In the genomic region with DNA sequence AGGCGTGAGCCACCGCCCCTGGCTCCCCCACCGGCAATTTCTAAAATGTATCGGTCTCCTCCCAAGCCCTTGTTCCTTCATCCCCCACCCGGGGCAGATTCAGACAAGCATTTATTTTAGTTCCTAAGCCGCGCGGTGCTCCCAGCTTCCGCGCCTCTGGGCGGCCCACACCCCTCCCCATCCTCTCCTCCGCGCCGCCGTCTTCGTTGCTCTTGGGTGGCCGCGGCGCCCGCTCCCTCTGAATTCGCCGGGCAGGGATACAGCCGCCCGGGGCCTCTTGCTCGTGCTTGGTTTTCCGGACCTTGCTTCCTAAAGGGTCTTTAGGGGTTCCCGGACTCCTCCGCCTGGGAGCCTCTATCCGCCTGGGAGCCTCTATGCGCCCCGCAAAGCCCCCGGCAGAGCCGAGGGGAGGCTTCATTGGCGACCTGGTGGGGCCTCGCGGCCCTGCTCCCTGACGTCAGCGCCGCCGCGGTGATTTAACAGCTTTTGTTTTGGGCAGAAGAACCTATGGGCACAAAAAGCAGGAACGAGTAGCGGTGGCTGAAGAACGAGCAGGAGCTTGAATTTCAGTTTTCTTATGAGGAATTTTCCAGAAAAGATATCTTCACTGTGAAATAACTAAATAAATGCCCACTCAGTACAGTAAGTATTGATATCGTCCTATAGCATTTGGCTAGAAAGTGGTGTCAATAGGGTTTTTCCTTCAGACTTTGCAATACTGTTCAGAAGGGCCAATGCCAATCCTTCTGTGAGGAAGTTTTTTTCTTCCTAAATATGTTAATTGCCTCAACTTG, we compare ENCODE assay signal across 8 cellular contexts.
A peak's percentile ranks its signal among the peaks of the same experiment; 100 is the strongest.
DNase-seq lines count a peak whose midpoint lies in the region; ATAC-seq, FAIRE-seq and TF ChIP-seq lines count a peak whose summit lies in the region.

No MANE protein-coding gene starts in this region.

- no peak for TF ChIP-seq EP300 in Ishikawa (IDR thresholded peaks at IDR 0.05; ENCODE audit: borderline replicate concordance)

- peaks cover 20% of the 10 kb centered on the region for H3K4me1 Mint-ChIP-seq in nephron

- no peaks in the 10 kb centered on the region for H3K27me3 Mint-ChIP-seq in nephron (ENCODE audit: low read depth)

- peaks cover 5% of the 10 kb centered on the region for H3K36me3 Mint-ChIP-seq in nephron (ENCODE audit: low read depth)

- H3K27ac Mint-ChIP-seq in nephron: peak overlapping the region; percentile 86 to 98 (median 88)

- ATAC-seq in GM21619 (IDR thresholded peaks at IDR 0.05; ENCODE audit: unreplicated experiment): peak; percentile 69
- peak; percentile 80 for ATAC-seq in stimulated activated naive CD8-positive, alpha-beta T cell treated with anti-CD3 and anti-CD28 coated beads, Interleukin-15, Interleukin-2, amounts not matched to agents 100 U/mL and 50 U/mL, for 24 hours

- no peak for FAIRE-seq in RCC 7860 (lab: Jason Lieb, UNC)

- no peak for TF ChIP-seq RAD21 in Ishikawa (IDR thresholded peaks at IDR 0.05; ENCODE audit: low read depth)

- H3K4me3 Mint-ChIP-seq in nephron: peak overlapping the region; percentile 80 to 99 (median 87)

- peak; percentile 85 for DNase-seq in DMS53 treated with DMSO at 0.1 percent for 48 hours (lab: John Stamatoyannopoulos, UW; ENCODE audit: unreplicated experiment)
- peak; percentile 67 for DNase-seq in RCC 7860 (ENCODE audit: low spot score)
- DNase-seq in activated T-helper 9 cell treated with anti-CD3 and anti-CD28 coated beads, Interleukin-2, amount 50 U/mL, for 16 hours (ENCODE audit: low read depth): peak; percentile 57
- DNase-seq in fibroblast of the conjunctiva (ENCODE audit: low read depth): peak; percentile 58
- DNase-seq in stimulated activated naive CD8-positive, alpha-beta T cell treated with anti-CD3 and anti-CD28 coated beads, Interleukin-15, Interleukin-2, amounts not matched to agents 100 U/mL and 50 U/mL, for 24 hours: peak; percentile 85

- H3K9me3 Mint-ChIP-seq in nephron: no peaks in the 10 kb centered on the region

- TF ChIP-seq CTCF in nephron (IDR thresholded peaks at IDR 0.05; ENCODE audit: unreplicated experiment in 3 of 3): peak in 1 of 3 experiments; percentile 16

TF ChIP-seq in Ishikawa, 13 proteins besides CTCF, POLR2A, EP300 and RAD21:
- TF ChIP-seq, protein P1, sequence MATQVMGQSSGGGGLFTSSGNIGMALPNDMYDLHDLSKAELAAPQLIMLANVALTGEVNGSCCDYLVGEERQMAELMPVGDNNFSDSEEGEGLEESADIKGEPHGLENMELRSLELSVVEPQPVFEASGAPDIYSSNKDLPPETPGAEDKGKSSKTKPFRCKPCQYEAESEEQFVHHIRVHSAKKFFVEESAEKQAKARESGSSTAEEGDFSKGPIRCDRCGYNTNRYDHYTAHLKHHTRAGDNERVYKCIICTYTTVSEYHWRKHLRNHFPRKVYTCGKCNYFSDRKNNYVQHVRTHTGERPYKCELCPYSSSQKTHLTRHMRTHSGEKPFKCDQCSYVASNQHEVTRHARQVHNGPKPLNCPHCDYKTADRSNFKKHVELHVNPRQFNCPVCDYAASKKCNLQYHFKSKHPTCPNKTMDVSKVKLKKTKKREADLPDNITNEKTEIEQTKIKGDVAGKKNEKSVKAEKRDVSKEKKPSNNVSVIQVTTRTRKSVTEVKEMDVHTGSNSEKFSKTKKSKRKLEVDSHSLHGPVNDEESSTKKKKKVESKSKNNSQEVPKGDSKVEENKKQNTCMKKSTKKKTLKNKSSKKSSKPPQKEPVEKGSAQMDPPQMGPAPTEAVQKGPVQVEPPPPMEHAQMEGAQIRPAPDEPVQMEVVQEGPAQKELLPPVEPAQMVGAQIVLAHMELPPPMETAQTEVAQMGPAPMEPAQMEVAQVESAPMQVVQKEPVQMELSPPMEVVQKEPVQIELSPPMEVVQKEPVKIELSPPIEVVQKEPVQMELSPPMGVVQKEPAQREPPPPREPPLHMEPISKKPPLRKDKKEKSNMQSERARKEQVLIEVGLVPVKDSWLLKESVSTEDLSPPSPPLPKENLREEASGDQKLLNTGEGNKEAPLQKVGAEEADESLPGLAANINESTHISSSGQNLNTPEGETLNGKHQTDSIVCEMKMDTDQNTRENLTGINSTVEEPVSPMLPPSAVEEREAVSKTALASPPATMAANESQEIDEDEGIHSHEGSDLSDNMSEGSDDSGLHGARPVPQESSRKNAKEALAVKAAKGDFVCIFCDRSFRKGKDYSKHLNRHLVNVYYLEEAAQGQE (IDR thresholded peaks at IDR 0.05; ENCODE audit: low read depth): no peak
- TF ChIP-seq ZBTB7A (IDR thresholded peaks at IDR 0.05; ENCODE audit: low read depth) (peak; percentile 50; the same call in 1 of the 2 replicates), TEAD4 (IDR thresholded peaks at IDR 0.05) (no peak; the same call in 1 of the 2 replicates), TAF1 (IDR thresholded peaks at IDR 0.05; ENCODE audit: low read depth) (0 out of 2 replicates have a peak, but pooled peaks have one; percentile 28), CEBPB (IDR thresholded peaks at IDR 0.05) (no peak), FOXM1 (IDR thresholded peaks at IDR 0.05; ENCODE audit: borderline replicate concordance, low read depth) (no peak), NFIC (IDR thresholded peaks at IDR 0.05) (no peak), EGR1 (IDR thresholded peaks at IDR 0.05) (no peak), YY1 (IDR thresholded peaks at IDR 0.05; ENCODE audit: low read depth) (0 out of 2 replicates have a peak, but pooled peaks have one; percentile 3), CREB1 (IDR thresholded peaks at IDR 0.05; ENCODE audit: low read depth) (peak; percentile 76; the same call in 1 of the 2 replicates), TCF12 (IDR thresholded peaks at IDR 0.05; ENCODE audit: low read depth) (no peak)
- TF ChIP-seq, protein P2, sequence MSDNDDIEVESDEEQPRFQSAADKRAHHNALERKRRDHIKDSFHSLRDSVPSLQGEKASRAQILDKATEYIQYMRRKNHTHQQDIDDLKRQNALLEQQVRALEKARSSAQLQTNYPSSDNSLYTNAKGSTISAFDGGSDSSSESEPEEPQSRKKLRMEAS (IDR thresholded peaks at IDR 0.05): no peak
- TF ChIP-seq, protein P3, sequence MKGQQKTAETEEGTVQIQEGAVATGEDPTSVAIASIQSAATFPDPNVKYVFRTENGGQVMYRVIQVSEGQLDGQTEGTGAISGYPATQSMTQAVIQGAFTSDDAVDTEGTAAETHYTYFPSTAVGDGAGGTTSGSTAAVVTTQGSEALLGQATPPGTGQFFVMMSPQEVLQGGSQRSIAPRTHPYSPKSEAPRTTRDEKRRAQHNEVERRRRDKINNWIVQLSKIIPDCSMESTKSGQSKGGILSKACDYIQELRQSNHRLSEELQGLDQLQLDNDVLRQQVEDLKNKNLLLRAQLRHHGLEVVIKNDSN (IDR thresholded peaks at IDR 0.05): no peak

Comparison
In these comparisons a context has a peak if more than half of its experiments do, and no peak if none do; other contexts are left out.
1. Peak in every context shown above with its lines: DNase-seq and ATAC-seq.